Comparison of ENCODE assay signal across 18 cellular contexts in the genomic region with DNA sequence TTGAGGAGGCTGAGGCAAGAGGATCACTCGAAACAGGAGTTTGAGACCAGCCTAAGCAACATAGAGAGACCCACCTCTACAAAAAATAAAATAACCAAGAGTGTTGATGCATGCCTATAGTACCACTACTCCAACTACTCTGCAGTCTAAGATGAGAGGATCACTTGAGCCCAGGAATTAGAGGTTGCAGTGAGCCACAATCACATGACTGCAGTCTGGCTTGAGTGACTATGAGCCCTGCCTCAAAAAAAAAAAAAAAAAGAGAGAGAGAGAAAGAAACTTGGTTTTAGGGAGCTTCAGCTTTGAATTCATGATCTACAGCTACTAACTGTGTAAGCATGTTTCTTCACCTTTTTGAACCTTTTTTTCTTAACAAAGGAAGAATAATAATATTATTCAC.
"Had no signal": no experiment of that assay in that cellular context is flagged by ENCODE, and none has a peak within 500 bp of the region (broad histone marks: within the 10 kb centered on the region; RNA-seq: fewer than 3 reads in every experiment).

No MANE protein-coding gene starts in this region.

- ATAC-seq: heart left ventricle, left cardiac atrium, sciatic nerve had no signal

- H3K4me1 Mint-ChIP-seq: naive B cell had no signal

- DNase-seq: cerebellar nuclear complex; colonic mucosa; dermis blood vessel endothelial cell; erythroblast; foreskin melanocyte; heart left ventricle; hippocampal formation; left cardiac atrium; left ventricle myocardium inferior; mesendoderm; naive B cell; nephron progenitor cell; stimulated activated CD4-positive, alpha-beta T cell treated with anti-CD3 and anti-CD28 coated beads, Interleukin-12 subunit alpha, Interleukin-12 subunit beta, amount 100 ng/mL, for 4 hours; stimulated activated naive CD4-positive, alpha-beta T cell; stomach; substantia nigra had no signal

- H3K4me3 Mint-ChIP-seq: naive B cell, nephron progenitor cell, type B pancreatic cell had no signal

- H3K27me3 Mint-ChIP-seq: naive B cell, type B pancreatic cell had no signal

- H3K27ac Mint-ChIP-seq: naive B cell, nephron progenitor cell, type B pancreatic cell had no signal

- H3K36me3 Mint-ChIP-seq: naive B cell, type B pancreatic cell had no signal

- H3K9me3 Mint-ChIP-seq: nephron progenitor cell, type B pancreatic cell had no signal
